Comparison of ENCODE assay signal across 20 cellular contexts in genomic region chr7:128066858-128067257, GRCh38.
"Had no signal": no experiment of that assay in that cellular context is flagged by ENCODE, and none has a peak within 500 bp of the region (broad histone marks: within the 10 kb centered on the region; RNA-seq: fewer than 3 reads in every experiment).

No MANE protein-coding gene starts in this region.

- H3K27me3 Mint-ChIP-seq: activated naive CD8-positive, alpha-beta T cell treated with anti-CD3 and anti-CD28 coated beads, Interleukin-2, amount 10 ng/mL, durations not matched to agents 7 days and 5 days; memory B cell; naive thymus-derived CD8-positive, alpha-beta T cell had no signal

- H3K36me3 ChIP-seq: neutrophil had no signal

- H3K36me3 Mint-ChIP-seq: naive thymus-derived CD8-positive, alpha-beta T cell had no signal

- H3K27me3 ChIP-seq: esophagus muscularis mucosa, neutrophil, tibial nerve had no signal

- H3K27ac ChIP-seq: esophagus muscularis mucosa, neutrophil, skin epidermis, tibial nerve had no signal

- H3K9me3 Mint-ChIP-seq: activated naive CD8-positive, alpha-beta T cell treated with anti-CD3 and anti-CD28 coated beads, Interleukin-2, amount 10 ng/mL, durations not matched to agents 7 days and 5 days; activated T-cell treated with anti-CD3 and anti-CD28 coated beads, Interleukin-2, amount 50 U/mL, for 72 hours; memory B cell; naive thymus-derived CD8-positive, alpha-beta T cell; T-helper 1 cell treated with Interleukin-12 subunit alpha and Interleukin-12 subunit beta and Interleukin-4 antibody, amounts not matched to agents 30 μg/mL and 1 μg/mL, for 36 hours had no signal

- H3K27ac Mint-ChIP-seq: activated CD8-positive, alpha-beta T cell treated with anti-CD3 and anti-CD28 coated beads, Interleukin-2, amount 10 ng/mL, durations not matched to agents 7 days and 5 days; activated naive CD8-positive, alpha-beta T cell treated with anti-CD3 and anti-CD28 coated beads, Interleukin-2, amount 10 ng/mL, durations not matched to agents 7 days and 5 days; activated T-cell treated with anti-CD3 and anti-CD28 coated beads, Interleukin-2, amount 50 U/mL, for 72 hours; memory B cell; T-helper 1 cell treated with Interleukin-12 subunit alpha and Interleukin-12 subunit beta and Interleukin-4 antibody, amounts not matched to agents 30 μg/mL and 1 μg/mL, for 36 hours had no signal

- DNase-seq: activated CD4-positive, alpha-beta T cell treated with anti-CD3 and anti-CD28 coated beads for 4 hours; activated CD8-positive, alpha-beta memory T cell treated with anti-CD3 and anti-CD28 coated beads, Interleukin-2, amount 50 U/mL, for 4 hours; activated CD8-positive, alpha-beta T cell treated with anti-CD3 and anti-CD28 coated beads, Interleukin-2, amount 10 ng/mL, durations not matched to agents 7 days and 5 days; activated gamma-delta T cell; activated naive CD8-positive, alpha-beta T cell treated with anti-CD3 and anti-CD28 coated beads, Interleukin-2, amount 10 ng/mL, durations not matched to agents 7 days and 5 days; activated T-cell treated with anti-CD3 and anti-CD28 coated beads, Interleukin-2, amount 50 U/mL, for 72 hours; foreskin fibroblast; hippocampal formation; kidney; left ventricle myocardium superior; right cardiac atrium; stimulated activated CD4-positive, alpha-beta T cell treated with anti-CD3 and anti-CD28 coated beads, Interleukin-4, amount 100 ng/mL, for 24 hours; stimulated activated naive CD4-positive, alpha-beta T cell had no signal

- H3K4me3 ChIP-seq: esophagus muscularis mucosa, skin epidermis, tibial nerve had no signal

- H3K4me1 ChIP-seq: esophagus muscularis mucosa, tibial nerve had no signal

- H3K4me3 Mint-ChIP-seq: activated CD8-positive, alpha-beta T cell treated with anti-CD3 and anti-CD28 coated beads, Interleukin-2, amount 10 ng/mL, durations not matched to agents 7 days and 5 days; activated naive CD8-positive, alpha-beta T cell treated with anti-CD3 and anti-CD28 coated beads, Interleukin-2, amount 10 ng/mL, durations not matched to agents 7 days and 5 days; activated T-cell treated with anti-CD3 and anti-CD28 coated beads, Interleukin-2, amount 50 U/mL, for 72 hours; memory B cell; T-helper 1 cell treated with Interleukin-12 subunit alpha and Interleukin-12 subunit beta and Interleukin-4 antibody, amounts not matched to agents 30 μg/mL and 1 μg/mL, for 36 hours had no signal

- H3K9me3 ChIP-seq: esophagus muscularis mucosa, neutrophil, tibial nerve had no signal
